ENCODE assay signal across 12 cellular contexts in genomic region chr14:101879212-101880015, GRCh38.
DNase-seq lines count a peak whose midpoint lies in the region; FAIRE-seq and TF ChIP-seq lines count a peak whose summit lies in the region.
"Had no signal": no experiment of that assay in that cellular context is flagged by ENCODE, and none has a peak within 500 bp of the region (broad histone marks: within the 10 kb centered on the region; RNA-seq: fewer than 3 reads in every experiment).

No MANE protein-coding gene starts in this region.

- TF ChIP-seq CTCF in OCI-LY7 (conservative IDR thresholded peaks at IDR 0.05; ENCODE audit: low read length) (no peak), endodermal cell (conservative IDR thresholded peaks at IDR 0.05) (no peak), sigmoid colon (IDR thresholded peaks at IDR 0.05) (no peak), brain microvascular endothelial cell (IDR thresholded peaks at IDR 0.05; ENCODE audit: low read depth, low read length, missing control alignments) (no peak)

- H3K9ac ChIP-seq in endodermal cell (ENCODE audit: extremely low read depth, low read length, poor library complexity, severe bottlenecking), result no peak overlapping the region

- no peak for DNase-seq in activated CD4-positive, alpha-beta memory T cell treated with anti-CD3 and anti-CD28 coated beads for 36 hours
- no peak for DNase-seq in activated CD4-positive, alpha-beta memory T cell treated with anti-CD3 and anti-CD28 coated beads, Interleukin-2, amount 10 ng/mL, durations not matched to agents 7 days and 5 days
- DNase-seq in OCI-LY7 (ENCODE audit: low spot score), result no peak
- no peak for DNase-seq in endodermal cell
- DNase-seq in sigmoid colon, result peak; percentile 66
- no peak for DNase-seq in brain microvascular endothelial cell
- DNase-seq in H54 (ENCODE audit: insufficient read length, low spot score), result no peak
- DNase-seq in DMS153 treated with DMSO at 0.1 percent for 48 hours (lab: John Stamatoyannopoulos, UW; ENCODE audit: unreplicated experiment), result no peak
- DNase-seq: ACHN; activated CD4-positive, alpha-beta T cell treated with anti-CD3 and anti-CD28 coated beads for 4 hours; DMS53 had no signal

- TF ChIP-seq POLR2A in sigmoid colon (IDR thresholded peaks at IDR 0.05), result no peak
- TF ChIP-seq POLR2A in H54 (IDR thresholded peaks at IDR 0.05; ENCODE audit: low read depth, low read length), result no peak

- peak overlapping the region; percentile 95 for H3K27ac Mint-ChIP-seq in activated CD4-positive, alpha-beta memory T cell treated with anti-CD3 and anti-CD28 coated beads for 36 hours
- H3K27ac Mint-ChIP-seq in activated CD4-positive, alpha-beta memory T cell treated with anti-CD3 and anti-CD28 coated beads, Interleukin-2, amount 10 ng/mL, durations not matched to agents 7 days and 5 days, result no peak overlapping the region
- H3K27ac Mint-ChIP-seq in endodermal cell, result peak overlapping the region; percentile 35

- H3K4me2 ChIP-seq in OCI-LY7 (ENCODE audit: low read length), result peak overlapping the region; percentile 96; the same call in 1 of the 2 replicates

- no peaks in the 10 kb centered on the region for H3K9me3 Mint-ChIP-seq in activated CD4-positive, alpha-beta memory T cell treated with anti-CD3 and anti-CD28 coated beads for 36 hours
- H3K9me3 Mint-ChIP-seq in activated CD4-positive, alpha-beta memory T cell treated with anti-CD3 and anti-CD28 coated beads, Interleukin-2, amount 10 ng/mL, durations not matched to agents 7 days and 5 days, result no peaks in the 10 kb centered on the region
- no peaks in the 10 kb centered on the region for H3K9me3 Mint-ChIP-seq in endodermal cell

- H3K27ac ChIP-seq in OCI-LY7 (ENCODE audit: low read depth, low read length, poor library complexity, severe bottlenecking), result no peak overlapping the region
- no peak overlapping the region for H3K27ac ChIP-seq in endodermal cell (ENCODE audit: low read depth, low read length)
- peak overlapping the region in 3 of 4 donors; percentile 2 to 85 (median 82) for H3K27ac ChIP-seq in sigmoid colon
- no peak overlapping the region for H3K27ac ChIP-seq in brain microvascular endothelial cell

- 87 to 89% methylated on average over 9 to 17 of the region's 17 CpGs for WGBS in endodermal cell (ENCODE audit: insufficient coverage in 1 of 2, insufficient read length in 1 of 2), 2 experiments
- 88 to 94% methylated on average over 17 of the region's 17 CpGs for WGBS in sigmoid colon, 2 donors

- peaks cover 43% of the 10 kb centered on the region for H3K36me3 ChIP-seq in OCI-LY7 (ENCODE audit: insufficient read depth, low read length)
- H3K36me3 ChIP-seq in endodermal cell (ENCODE audit: control insufficient read depth, insufficient read depth, low read length), result peaks cover 22% of the 10 kb centered on the region
- H3K36me3 ChIP-seq in sigmoid colon, result peaks cover 1 to 13% (median 13%) of the 10 kb centered on the region in 4 donors
- H3K36me3 ChIP-seq in brain microvascular endothelial cell (replicated peaks), result peaks cover 5% of the 10 kb centered on the region

- no peaks in the 10 kb centered on the region for H3K27me3 Mint-ChIP-seq in activated CD4-positive, alpha-beta memory T cell treated with anti-CD3 and anti-CD28 coated beads for 36 hours
- no peaks in the 10 kb centered on the region for H3K27me3 Mint-ChIP-seq in activated CD4-positive, alpha-beta memory T cell treated with anti-CD3 and anti-CD28 coated beads, Interleukin-2, amount 10 ng/mL, durations not matched to agents 7 days and 5 days
- H3K27me3 Mint-ChIP-seq in endodermal cell (ENCODE audit: insufficient read depth), result no peaks in the 10 kb centered on the region

- H3K9me3 ChIP-seq in OCI-LY7 (ENCODE audit: low read length) (no peaks in the 10 kb centered on the region), endodermal cell (ENCODE audit: control insufficient read depth, low read length) (no peaks in the 10 kb centered on the region), sigmoid colon (no peaks in the 10 kb centered on the region)
- H3K9me3 ChIP-seq: gastroesophageal sphincter had no signal

- H3K36me3 Mint-ChIP-seq in activated CD4-positive, alpha-beta memory T cell treated with anti-CD3 and anti-CD28 coated beads for 36 hours, result peaks cover 42% of the 10 kb centered on the region
- H3K36me3 Mint-ChIP-seq in activated CD4-positive, alpha-beta memory T cell treated with anti-CD3 and anti-CD28 coated beads, Interleukin-2, amount 10 ng/mL, durations not matched to agents 7 days and 5 days (ENCODE audit: low read depth), result peaks cover 57% of the 10 kb centered on the region
- peaks cover 26% of the 10 kb centered on the region for H3K36me3 Mint-ChIP-seq in endodermal cell (ENCODE audit: low read depth)

- 0 out of 2 replicates have a peak, but pooled peaks cover 2% of the 10 kb centered on the region for H4K20me1 ChIP-seq in OCI-LY7 (ENCODE audit: insufficient read depth, low read length)

- TF ChIP-seq EP300 in sigmoid colon (IDR thresholded peaks at IDR 0.05), result no peak

- in situ Hi-C loops in brain microvascular endothelial cell (cut with HindIII; ENCODE audit: low pct_ligation_motif_present, low sequenced_read_pairs), result no loop called here

- H3K4me1 ChIP-seq in OCI-LY7 (ENCODE audit: insufficient read depth, low read length, poor library complexity, severe bottlenecking) (peaks cover 48% of the 10 kb centered on the region), endodermal cell (ENCODE audit: control insufficient read depth, insufficient read depth, low read length) (no peaks in the 10 kb centered on the region), sigmoid colon (peaks cover 0 to 54% (median 45%) of the 10 kb centered on the region in 4 donors)

- H3K4me3 ChIP-seq in OCI-LY7 (ENCODE audit: low read depth, low read length, poor library complexity, severe bottlenecking) (no peak overlapping the region), endodermal cell (ENCODE audit: low read length) (no peak overlapping the region), sigmoid colon (no peak overlapping the region), brain microvascular endothelial cell (ENCODE audit: low read depth, low read length) (no peak overlapping the region)
- H3K4me3 ChIP-seq: gastroesophageal sphincter had no signal

- H3K4me3 Mint-ChIP-seq in activated CD4-positive, alpha-beta memory T cell treated with anti-CD3 and anti-CD28 coated beads for 36 hours, result peak overlapping the region; percentile 36
- no peak overlapping the region for H3K4me3 Mint-ChIP-seq in activated CD4-positive, alpha-beta memory T cell treated with anti-CD3 and anti-CD28 coated beads, Interleukin-2, amount 10 ng/mL, durations not matched to agents 7 days and 5 days
- H3K4me3 Mint-ChIP-seq in endodermal cell, result no peak overlapping the region

- intact Hi-C loops in activated CD4-positive, alpha-beta memory T cell treated with anti-CD3 and anti-CD28 coated beads for 36 hours (cut with micrococcal nuclease), result loop anchor here (1.0 to 10.0 kb wide), 4 partner anchors 34 to 1502 kb away; partner anchors contain the start of genes PPP2R5C and WDR25
- intact Hi-C loops in OCI-LY7 (cut with micrococcal nuclease; ENCODE audit: unreplicated experiment) (loop anchor here (5.0 kb wide), 2 partner anchors 67 to 517 kb away; no protein-coding TSS in a partner anchor), sigmoid colon (cut with DNase I) (loop anchor here (5.0 kb wide), 2 partner anchors 67 to 107 kb away; no protein-coding TSS in a partner anchor)

- H3K9me2 ChIP-seq in OCI-LY7 (ENCODE audit: insufficient read depth, low read length), result no peaks in the 10 kb centered on the region

- CTCF ChIA-PET in activated CD4-positive, alpha-beta memory T cell treated with anti-CD3 and anti-CD28 coated beads for 36 hours (lab: Charles Lee), result interaction anchor here (0.6 to 4.0 kb wide), 13 partner anchors 11 to 172 kb away, joined by 3 to 30 read pairs (median 5); no protein-coding TSS in a partner anchor
- CTCF ChIA-PET in activated CD4-positive, alpha-beta memory T cell treated with anti-CD3 and anti-CD28 coated beads, Interleukin-2, amount 10 ng/mL, durations not matched to agents 7 days and 5 days (lab: Charles Lee), result interaction anchor here (0.9 to 1.2 kb wide), 2 partner anchors 10 to 109 kb away, joined by 3 to 5 read pairs; no protein-coding TSS in a partner anchor
- CTCF ChIA-PET in OCI-LY7 (lab: Charles Lee; ENCODE audit: unreplicated experiment), result interaction anchor here (1.5 kb wide), 1 partner anchor 109 kb away, joined by 5 read pairs; no protein-coding TSS in a partner anchor

- BruUV-seq in OCI-LY7 (replicated peaks; lab: Mats Ljungman, UMichigan), result no TSS peak

- H3K27me3 ChIP-seq in endodermal cell (ENCODE audit: control insufficient read depth, insufficient read depth, low read length, poor library complexity, severe bottlenecking) (no peaks in the 10 kb centered on the region), sigmoid colon (no peaks in the 10 kb centered on the region), brain microvascular endothelial cell (replicated peaks) (no peaks in the 10 kb centered on the region)
- H3K27me3 ChIP-seq: gastroesophageal sphincter had no signal

- POLR2A ChIA-PET in activated CD4-positive, alpha-beta memory T cell treated with anti-CD3 and anti-CD28 coated beads for 36 hours (lab: Charles Lee), result interaction anchor here (0.7 to 4.2 kb wide), 18 partner anchors 13 to 158 kb away, joined by 3 to 56 read pairs (median 3); no protein-coding TSS in a partner anchor
- POLR2A ChIA-PET in activated CD4-positive, alpha-beta memory T cell treated with anti-CD3 and anti-CD28 coated beads, Interleukin-2, amount 10 ng/mL, durations not matched to agents 7 days and 5 days (lab: Charles Lee), result interaction anchor here (0.7 to 3.5 kb wide), 6 partner anchors 8 to 117 kb away, joined by 3 to 19 read pairs (median 4); no protein-coding TSS in a partner anchor
- POLR2A ChIA-PET in OCI-LY7 (lab: Charles Lee), result interaction anchor here (0.5 to 1.9 kb wide), 3 partner anchors 9 to 83 kb away, joined by 3 to 7 read pairs (median 3); no protein-coding TSS in a partner anchor

- H2AFZ ChIP-seq in OCI-LY7 (ENCODE audit: low read length), result no peak overlapping the region

- no peak for FAIRE-seq in H54 (lab: Jason Lieb, UNC)

- peaks cover 72% of the 10 kb centered on the region for H3K4me1 Mint-ChIP-seq in activated CD4-positive, alpha-beta memory T cell treated with anti-CD3 and anti-CD28 coated beads for 36 hours (ENCODE audit: low read depth)
- peaks cover 57% of the 10 kb centered on the region for H3K4me1 Mint-ChIP-seq in activated CD4-positive, alpha-beta memory T cell treated with anti-CD3 and anti-CD28 coated beads, Interleukin-2, amount 10 ng/mL, durations not matched to agents 7 days and 5 days
- H3K4me1 Mint-ChIP-seq in endodermal cell, result peaks cover 2% of the 10 kb centered on the region

- H3K79me2 ChIP-seq in OCI-LY7 (ENCODE audit: insufficient read depth, low read depth, low read length), result peaks cover 51% of the 10 kb centered on the region

Comparison
In these comparisons a context has a peak if more than half of its experiments do, and no peak if none do; other contexts are left out.
1. H3K27ac ChIP-seq: peak in sigmoid colon (3 of 4); none in OCI-LY7 (single experiment), endodermal cell (single experiment) and brain microvascular endothelial cell (single experiment).